13 cellular contexts compared by ENCODE assay signal in genomic region chr2:160381425-160381951, GRCh38.
DNase-seq lines count a peak whose midpoint lies in the region; ATAC-seq and TF ChIP-seq lines count a peak whose summit lies in the region.
"Had no signal": no experiment of that assay in that cellular context is flagged by ENCODE, and none has a peak within 500 bp of the region (broad histone marks: within the 10 kb centered on the region; RNA-seq: fewer than 3 reads in every experiment).

No MANE protein-coding gene starts in this region.

- no peaks in the 10 kb centered on the region for H3K9me3 ChIP-seq in muscle layer of duodenum (ENCODE audit: control insufficient read depth in 1 of 2, low read length in 2 of 2)

- no peaks in the 10 kb centered on the region for H3K36me3 Mint-ChIP-seq in activated naive CD4-positive, alpha-beta T cell treated with anti-CD3 and anti-CD28 coated beads, Interleukin-2, amount 50 U/mL, for 72 hours
- no peaks in the 10 kb centered on the region for H3K36me3 Mint-ChIP-seq in endothelial cell (ENCODE audit: low read depth, unreplicated experiment)
- H3K36me3 Mint-ChIP-seq: WTC11 had no signal

- H3K27ac ChIP-seq in muscle layer of duodenum (ENCODE audit: low read length) (peak overlapping the region; percentile 67), urinary bladder (ENCODE audit: low read depth) (peak overlapping the region; percentile 38)

- peaks cover 71% of the 10 kb centered on the region for H3K4me1 Mint-ChIP-seq in endothelial cell (ENCODE audit: unreplicated experiment)

- no peaks in the 10 kb centered on the region for H3K27me3 Mint-ChIP-seq in endothelial cell (ENCODE audit: unreplicated experiment)
- H3K27me3 Mint-ChIP-seq: B cell had no signal

- WGBS in urinary bladder, result 50% methylated on average over 5 of the region's 5 CpGs

- no peak overlapping the region for H3K27ac Mint-ChIP-seq in activated naive CD4-positive, alpha-beta T cell treated with anti-CD3 and anti-CD28 coated beads, Interleukin-2, amount 50 U/mL, for 72 hours
- peak overlapping the region; percentile 70 for H3K27ac Mint-ChIP-seq in endothelial cell (ENCODE audit: unreplicated experiment)
- H3K27ac Mint-ChIP-seq: B cell, WTC11 had no signal

- no peak for DNase-seq in activated naive CD4-positive, alpha-beta T cell treated with anti-CD3 and anti-CD28 coated beads, Interleukin-2, amount 50 U/mL, for 72 hours (ENCODE audit: low spot score in 2 of 2)
- no peak for DNase-seq in activated naive CD4-positive, alpha-beta T cell (lab: John Stamatoyannopoulos, UW)
- DNase-seq in endothelial cell (ENCODE audit: low spot score) (no peak), DMS79 treated with DMSO at 0.1 percent for 48 hours (lab: John Stamatoyannopoulos, UW) (no peak), dedifferentiated amniotic fluid mesenchymal stem cell (ENCODE audit: extremely low spot score) (no peak)
- DNase-seq: GOT3, NCI-H526 had no signal

- TF ChIP-seq CTCF in endothelial cell (IDR thresholded peaks at IDR 0.05; ENCODE audit: unreplicated experiment), result no peak

- H3K36me3 ChIP-seq in muscle layer of duodenum (ENCODE audit: control insufficient read depth in 1 of 2, insufficient read depth in 2 of 2, low read length in 2 of 2), result no peaks in the 10 kb centered on the region
- no peaks in the 10 kb centered on the region for H3K36me3 ChIP-seq in urinary bladder (ENCODE audit: insufficient read depth)

- H3K27me3 ChIP-seq in muscle layer of duodenum (ENCODE audit: low read depth, low read length), result no peaks in the 10 kb centered on the region

- H3K9me3 Mint-ChIP-seq in activated naive CD4-positive, alpha-beta T cell treated with anti-CD3 and anti-CD28 coated beads, Interleukin-2, amount 50 U/mL, for 72 hours, result no peaks in the 10 kb centered on the region
- no peaks in the 10 kb centered on the region for H3K9me3 Mint-ChIP-seq in endothelial cell (ENCODE audit: unreplicated experiment)
- H3K9me3 Mint-ChIP-seq: WTC11 had no signal

- H3K4me3 ChIP-seq in muscle layer of duodenum (ENCODE audit: low read depth in 1 of 2, low read length in 2 of 2) (no peak overlapping the region), urinary bladder (ENCODE audit: low read depth, low read length) (no peak overlapping the region)
- H3K4me3 ChIP-seq: GM12878 had no signal

- H3K4me3 Mint-ChIP-seq in endothelial cell (ENCODE audit: unreplicated experiment), result no peak overlapping the region
- H3K4me3 Mint-ChIP-seq: B cell, WTC11 had no signal

- H3K4me1 ChIP-seq in muscle layer of duodenum (ENCODE audit: control insufficient read depth in 1 of 2, insufficient read depth in 2 of 2, low read length in 2 of 2) (peaks cover 35 to 70% of the 10 kb centered on the region in 2 donors), urinary bladder (ENCODE audit: insufficient read depth) (peaks cover 3% of the 10 kb centered on the region)

- peak; percentile 44 to 62 for ATAC-seq in activated naive CD4-positive, alpha-beta T cell treated with anti-CD3 and anti-CD28 coated beads, Interleukin-2, amount 50 U/mL, for 72 hours
- no peak for ATAC-seq in HG03045 (IDR thresholded peaks at IDR 0.05; ENCODE audit: unreplicated experiment)
- ATAC-seq: GM12878, WTC11 had no signal
